In the genomic region with DNA sequence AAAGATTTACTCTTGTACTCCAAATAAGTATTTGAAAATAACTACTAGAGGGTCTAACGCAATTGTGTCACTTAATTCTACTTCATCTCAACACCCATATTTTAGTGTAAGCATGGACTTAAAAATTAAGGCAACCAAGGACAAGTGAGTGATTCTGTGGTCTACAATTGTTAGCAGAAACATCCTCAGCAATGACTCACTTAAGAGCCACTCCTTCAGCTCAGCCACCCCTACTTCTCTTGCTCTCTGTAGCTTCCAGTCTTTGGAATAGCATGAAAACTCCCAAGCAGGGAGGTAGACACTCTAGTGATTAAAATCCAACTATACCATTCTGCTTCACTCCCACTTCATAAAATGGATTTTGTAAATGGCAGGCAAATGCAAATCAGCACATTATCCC, we compare ENCODE assay signal across 18 cellular contexts.
DNase-seq lines count a peak whose midpoint lies in the region; FAIRE-seq and TF ChIP-seq lines count a peak whose summit lies in the region.
"Had no signal": no experiment of that assay in that cellular context is flagged by ENCODE, and none has a peak within 500 bp of the region (broad histone marks: within the 10 kb centered on the region; RNA-seq: fewer than 3 reads in every experiment).

No MANE protein-coding gene starts in this region.

- H4K20me1 ChIP-seq in keratinocyte (ENCODE audit: control insufficient read depth, extremely low read depth, insufficient read depth, low read length) = no peaks in the 10 kb centered on the region
- no peaks in the 10 kb centered on the region for H4K20me1 ChIP-seq in smooth muscle cell (ENCODE audit: low read depth)

- no peaks in the 10 kb centered on the region for H3K9me3 ChIP-seq in keratinocyte (ENCODE audit: control insufficient read depth, low read depth, low read length)
- H3K9me3 ChIP-seq in HAP-1 = no peaks in the 10 kb centered on the region
- H3K9me3 ChIP-seq in smooth muscle cell (replicated peaks; ENCODE audit: low read depth) = no peaks in the 10 kb centered on the region

- WGBS in smooth muscle cell (ENCODE audit: low lambda C conversion rate) = 43% methylated on average over 1 of the region's 1 CpG

- H3K9me1 ChIP-seq in keratinocyte (ENCODE audit: control insufficient read depth, extremely low read depth, insufficient read depth, low read length) = no peaks in the 10 kb centered on the region

- dilution Hi-C loops in keratinocyte (cut with MboI; ENCODE audit: extremely low pct_ligation_motif_present, low sequenced_read_pairs) = no loop called here

- TF ChIP-seq CTCF in keratinocyte (optimal IDR thresholded peaks at IDR 0.05 in 1 of 3, IDR thresholded peaks at IDR 0.05 in 1 of 3, conservative IDR thresholded peaks at IDR 0.05 in 1 of 3; ENCODE audit: extremely low read depth in 1 of 3, insufficient read depth in 2 of 3, low read length in 3 of 3) = no peak
- no peak for TF ChIP-seq CTCF in smooth muscle cell (IDR thresholded peaks at IDR 0.05; ENCODE audit: borderline replicate concordance, insufficient read depth, poor library complexity, severe bottlenecking)

- H3K79me2 ChIP-seq in keratinocyte (ENCODE audit: control insufficient read depth, insufficient read depth, low read length) (no peaks in the 10 kb centered on the region), smooth muscle cell (ENCODE audit: low read depth) (no peaks in the 10 kb centered on the region)

- H3K27ac ChIP-seq in keratinocyte (ENCODE audit: control insufficient read depth, insufficient read depth, low read length) = no peak overlapping the region
- H3K27ac ChIP-seq in smooth muscle cell (ENCODE audit: low read depth) = no peak overlapping the region

- H3K36me3 ChIP-seq in keratinocyte (ENCODE audit: control insufficient read depth in 2 of 2, extremely low read depth in 1 of 2, insufficient read depth in 2 of 2, low read length in 2 of 2) (no peaks in the 10 kb centered on the region), HAP-1 (replicated peaks) (no peaks in the 10 kb centered on the region), smooth muscle cell (ENCODE audit: low read depth) (no peaks in the 10 kb centered on the region)

- H3K4me1 ChIP-seq in keratinocyte (ENCODE audit: control insufficient read depth, extremely low read depth, insufficient read depth, low read length) = no peaks in the 10 kb centered on the region
- no peaks in the 10 kb centered on the region for H3K4me1 ChIP-seq in HAP-1
- no peaks in the 10 kb centered on the region for H3K4me1 ChIP-seq in smooth muscle cell (ENCODE audit: low read depth)

- no peaks in the 10 kb centered on the region for H3F3A ChIP-seq in smooth muscle cell (ENCODE audit: low read depth)

- in situ Hi-C loops in HAP-1 (cut with MboI; ENCODE audit: low sequenced_read_pairs) = no loop called here

- H3K27me3 ChIP-seq in keratinocyte (ENCODE audit: control insufficient read depth, extremely low read depth, insufficient read depth, low read length) (no peaks in the 10 kb centered on the region), HAP-1 (ENCODE audit: low read depth) (no peaks in the 10 kb centered on the region), smooth muscle cell (ENCODE audit: low read depth) (no peaks in the 10 kb centered on the region)

- no peak overlapping the region for H3K4me2 ChIP-seq in keratinocyte (ENCODE audit: control insufficient read depth, extremely low read depth, insufficient read depth, low read depth, low read length)
- no peak overlapping the region for H3K4me2 ChIP-seq in smooth muscle cell

- H3K4me3 ChIP-seq in keratinocyte (ENCODE audit: control insufficient read depth in 2 of 3, extremely low read depth in 1 of 3, insufficient read depth in 2 of 3, low read depth in 1 of 3, low read length in 3 of 3) = no peak overlapping the region
- H3K4me3 ChIP-seq in HAP-1 = no peak overlapping the region
- no peak overlapping the region for H3K4me3 ChIP-seq in smooth muscle cell

- peak; percentile 31 for DNase-seq in NCI-H226
- peak; percentile 57 for DNase-seq in astrocyte of the hippocampus (ENCODE audit: low read depth, low spot score)
- no peak for DNase-seq in keratinocyte (ENCODE audit: low read depth, low spot score)
- no peak for DNase-seq in HAP-1 (ENCODE audit: low spot score in 2 of 2)
- DNase-seq in SIG-M5 (lab: John Stamatoyannopoulos, UW) = no peak
- DNase-seq in epidermal melanocyte (ENCODE audit: insufficient read length, low spot score) = no peak
- no peak for DNase-seq in smooth muscle cell (lab: John Stamatoyannopoulos, UW; ENCODE audit: unreplicated experiment)
- DNase-seq: AML-193, DMS79 treated with DMSO at 0.1 percent for 48 hours, H7, Kasumi-1, NCI-H1105, NCI-H187, NCI-H2107, NCI-H510A treated with DMSO at 0.1 percent for 48 hours, NCI-H774, OCI-M1, SHP77 treated with DMSO at 0.1 percent for 48 hours had no signal

- H2AFZ ChIP-seq in keratinocyte (ENCODE audit: control insufficient read depth, low read length) (no peak overlapping the region), smooth muscle cell (ENCODE audit: low read depth) (no peak overlapping the region)

- FAIRE-seq in keratinocyte (lab: Jason Lieb, UNC) = peak; percentile 78

- no peak overlapping the region for H3K9ac ChIP-seq in keratinocyte (ENCODE audit: control insufficient read depth, extremely low read depth, insufficient read depth, low read length)
- H3K9ac ChIP-seq in smooth muscle cell (ENCODE audit: low read depth) = no peak overlapping the region

Comparison
In these comparisons a context has a peak if more than half of its experiments do, and no peak if none do; other contexts are left out.
1. DNase-seq: peak in NCI-H226 (single experiment) and astrocyte of the hippocampus (single experiment); none in keratinocyte (single experiment), HAP-1 (0 of 2), SIG-M5 (single experiment), epidermal melanocyte (single experiment) and smooth muscle cell (single experiment).